In genomic region chr9:131006601-131007000, GRCh38 we compare ENCODE assay signal across 8 cellular contexts. TPM values are rescaled to one million over a fixed set of nuclear protein-coding genes. Genes with fewer than 3 reads are reported as not detected.
"Had no signal": no experiment of that assay in that cellular context is flagged by ENCODE, and none has a peak within 500 bp of the region (broad histone marks: within the 10 kb centered on the region; RNA-seq: fewer than 3 reads in every experiment).

No MANE protein-coding gene starts in this region.

- H3K27ac ChIP-seq: GM23248, HL-60 had no signal

- H3K27ac Mint-ChIP-seq: H9, IgD-negative memory B cell had no signal

- H3K4me3 ChIP-seq: GM23248 had no signal

- H3K9me3 Mint-ChIP-seq: H9, IgD-negative memory B cell had no signal

- H3K9ac ChIP-seq: GM23248 had no signal

- H3K4me3 Mint-ChIP-seq: H9, IgD-negative memory B cell had no signal

- DNase-seq: GM23248, H9, HCEC 1CT had no signal

- FAIRE-seq: H1, H54, HepG2 had no signal

- ATAC-seq: HepG2 had no signal

- H3K36me3 Mint-ChIP-seq: IgD-negative memory B cell had no signal

- H2AFZ ChIP-seq: GM23248 had no signal

RNA-seq across cellular contexts. Expression of gene LAMC3, which starts 2.4 kb away (rescaled TPM):
- total RNA-seq: GM23248 had no signal
- polyA plus RNA-seq: GM23248, IgD-negative memory B cell had no signal
